8 cellular contexts compared by ENCODE assay signal in the genomic region with DNA sequence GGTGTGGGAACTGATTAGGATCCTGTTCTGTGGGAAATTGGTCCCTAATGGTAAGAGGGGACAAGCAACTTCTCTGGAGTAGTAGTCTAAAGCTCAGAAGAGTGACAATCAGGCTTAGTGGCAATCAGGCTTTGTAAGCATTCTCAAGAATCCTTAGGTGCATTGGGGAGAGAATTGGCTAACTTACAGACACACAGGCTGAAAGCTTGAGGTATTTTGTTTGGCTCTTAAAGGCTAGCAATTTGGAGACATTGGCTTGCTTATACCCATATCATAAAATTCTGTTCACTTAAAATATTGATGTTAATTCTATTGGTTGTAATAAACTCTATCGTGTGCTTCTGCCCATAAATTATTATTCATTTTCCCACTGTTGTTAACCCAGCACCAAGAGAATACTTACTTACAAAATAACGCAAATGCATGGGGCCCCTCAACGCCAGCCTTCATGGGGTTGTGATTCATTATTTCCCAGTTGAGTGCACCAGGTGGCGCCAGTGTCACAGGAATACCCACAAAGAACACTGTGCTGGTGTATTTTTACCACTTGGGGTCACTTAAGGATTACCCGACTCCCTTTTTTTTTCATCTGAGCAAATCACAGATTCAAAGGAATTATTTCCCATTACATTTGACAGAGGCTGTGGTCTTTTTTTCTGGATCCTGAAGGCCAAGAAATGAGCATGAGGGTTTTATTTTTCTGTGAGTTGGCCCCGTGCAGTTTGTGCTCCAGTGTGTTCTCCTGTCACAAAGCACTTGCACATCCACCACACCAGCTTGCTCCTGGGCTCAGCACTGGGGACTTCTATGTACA. TPM values are rescaled to one million over a fixed set of nuclear protein-coding genes. Genes with fewer than 3 reads are reported as not detected.
A peak's percentile ranks its signal among the peaks of the same experiment; 100 is the strongest.
DNase-seq lines count a peak whose midpoint lies in the region; ATAC-seq and TF ChIP-seq lines count a peak whose summit lies in the region.

No MANE protein-coding gene starts in this region.

- H4K8ac ChIP-seq in neuronal stem cell (ENCODE audit: low read depth, low read length), result no peak overlapping the region

- no peak overlapping the region for H2AFZ ChIP-seq in neuronal stem cell (ENCODE audit: low read length)

- H3K4me3 ChIP-seq in neuronal stem cell (ENCODE audit: low read length in 2 of 2), result no peak overlapping the region
- H3K4me3 ChIP-seq in thoracic aorta, result no peak overlapping the region

- no peak overlapping the region for H3K23ac ChIP-seq in neuronal stem cell (ENCODE audit: low read depth, low read length, poor library complexity)

- H3K79me1 ChIP-seq in neuronal stem cell (ENCODE audit: low read depth, low read length), result no peaks in the 10 kb centered on the region

- no peak overlapping the region for H2BK12ac ChIP-seq in neuronal stem cell (ENCODE audit: low read length)

- H3K9me3 ChIP-seq in neuronal stem cell (replicated peaks in 1 of 2; ENCODE audit: control insufficient read depth in 2 of 2, insufficient read depth in 1 of 2, low read depth in 1 of 2, low read length in 2 of 2) (peaks cover 6 to 14% of the 10 kb centered on the region in 2 donors), thoracic aorta (no peaks in the 10 kb centered on the region)

- no peak overlapping the region for H2BK5ac ChIP-seq in neuronal stem cell (ENCODE audit: low read length)

- no peaks in the 10 kb centered on the region for H3K27me3 ChIP-seq in neuronal stem cell (ENCODE audit: control insufficient read depth in 3 of 3, insufficient read depth in 3 of 3, low read depth in 1 of 3, low read length in 3 of 3)
- no peaks in the 10 kb centered on the region for H3K27me3 ChIP-seq in thoracic aorta (replicated peaks; ENCODE audit: insufficient read depth)

- no CpG with 5 or more reads among the region's 6 CpGs for WGBS in neuronal stem cell (ENCODE audit: extremely low coverage in 2 of 2, insufficient read length in 2 of 2, insufficient replicate concordance in 1 of 2), 2 donors

- no peak overlapping the region for H4K91ac ChIP-seq in neuronal stem cell (ENCODE audit: low read depth, low read length, poor library complexity)

- H3K9ac ChIP-seq in neuronal stem cell (ENCODE audit: low read depth, low read length, poor library complexity), result no peak overlapping the region

- peaks cover 9 to 71% of the 10 kb centered on the region in 2 donors for H3K36me3 ChIP-seq in neuronal stem cell (replicated peaks in 1 of 2; ENCODE audit: control insufficient read depth in 2 of 2, insufficient read depth in 2 of 2, low read length in 2 of 2)
- H3K36me3 ChIP-seq in thoracic aorta, result peaks cover 9% of the 10 kb centered on the region

- H2AK5ac ChIP-seq in neuronal stem cell (ENCODE audit: low read depth, low read length), result no peak overlapping the region

- H3K18ac ChIP-seq in neuronal stem cell (ENCODE audit: low read length), result no peak overlapping the region

- no peak overlapping the region for H2BK15ac ChIP-seq in neuronal stem cell (ENCODE audit: low read length)

- H3K4me1 ChIP-seq in neuronal stem cell (ENCODE audit: control insufficient read depth in 2 of 2, insufficient read depth in 1 of 2, low read depth in 1 of 2, low read length in 2 of 2) (peaks cover 5 to 6% of the 10 kb centered on the region in 2 donors), thoracic aorta (ENCODE audit: control insufficient read depth in 1 of 2, low read depth in 2 of 2) (peaks cover 17 to 54% of the 10 kb centered on the region in 2 donors)

- DNase-seq in COR-L47 (lab: John Stamatoyannopoulos, UW), result peak; percentile 43
- DNase-seq in NCI-H748 (lab: John Stamatoyannopoulos, UW; ENCODE audit: unreplicated experiment), result peak; percentile 60
- DNase-seq in activated T-cell treated with anti-CD3 and anti-CD28 coated beads for 1 hour (ENCODE audit: low read depth), result peak; percentile 50
- DNase-seq in fibroblast of peridontal ligament (ENCODE audit: extremely low read depth), result peak; percentile 78
- DNase-seq in neuronal stem cell (ENCODE audit: low spot score), result peak; percentile 75
- DNase-seq in thoracic aorta (ENCODE audit: low spot score), result peak; percentile 24

- peak; percentile 74 for ATAC-seq in GM19324 (IDR thresholded peaks at IDR 0.05; ENCODE audit: low FRiP score, unreplicated experiment)
- peak; percentile 91 for ATAC-seq in HG03342 (IDR thresholded peaks at IDR 0.05; ENCODE audit: unreplicated experiment)
- no peak for ATAC-seq in thoracic aorta (ENCODE audit: insufficient number of reproducible peaks, low FRiP score, low read depth)

- no peak overlapping the region for H3K4ac ChIP-seq in neuronal stem cell (ENCODE audit: low read length)

- no peak overlapping the region for H2BK120ac ChIP-seq in neuronal stem cell (ENCODE audit: low read depth, low read length)

- H3K27ac ChIP-seq in neuronal stem cell (replicated peaks; ENCODE audit: low read length) (peak overlapping the region; percentile 1), thoracic aorta (peak overlapping the region in 1 of 2 donors; percentile 33)

- no peak overlapping the region for H3K14ac ChIP-seq in neuronal stem cell (ENCODE audit: low read length)

- TF ChIP-seq CTCF in thoracic aorta (IDR thresholded peaks at IDR 0.05), result peak; percentile 82

- no peak overlapping the region for H3K4me2 ChIP-seq in neuronal stem cell (ENCODE audit: insufficient read depth, low read length, poor library complexity, severe bottlenecking)

RNA-seq across cellular contexts. Expression of gene DDX1, which starts 45.5 kb away (rescaled TPM):
- 72.6 TPM for polyA plus RNA-seq in neuronal stem cell (2013, experiment 1 of 2)
- 72.6 TPM for polyA plus RNA-seq in neuronal stem cell (2013, experiment 2 of 2)
- 10 to 100 TPM; 58.3 to 61.3 TPM for total RNA-seq in thoracic aorta

Comparison
In these comparisons a context has a peak if more than half of its experiments do, and no peak if none do; other contexts are left out.
1. DNase-seq: peak in every context shown above with its lines; median percentile 78 in fibroblast of peridontal ligament; 75 in neuronal stem cell; 60 in NCI-H748; 50 in activated T-cell treated with anti-CD3 and anti-CD28 coated beads for 1 hour; 43 in COR-L47; 24 in thoracic aorta.